In the genomic region with DNA sequence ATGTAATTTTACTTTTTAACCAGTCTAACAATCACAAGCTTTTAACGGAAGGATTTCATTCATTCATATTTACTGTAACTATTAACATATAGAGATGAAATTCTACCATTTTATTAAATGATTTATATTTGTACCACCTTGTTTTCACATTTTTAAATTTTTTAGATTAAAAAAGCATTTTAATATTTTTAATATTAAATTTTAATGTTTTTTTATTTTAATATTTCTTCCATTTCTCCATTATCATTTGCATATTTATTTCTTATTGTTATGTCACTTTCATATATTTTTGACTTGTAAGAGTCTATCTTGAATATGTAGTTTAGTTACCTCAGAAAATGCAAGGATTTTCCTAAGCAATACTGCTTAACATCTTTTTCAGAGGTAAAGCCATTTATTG, we compare ENCODE assay signal across 25 cellular contexts.
DNase-seq lines count a peak whose midpoint lies in the region; ATAC-seq, FAIRE-seq and TF ChIP-seq lines count a peak whose summit lies in the region.
"Had no signal": no experiment of that assay in that cellular context is flagged by ENCODE, and none has a peak within 500 bp of the region (broad histone marks: within the 10 kb centered on the region; RNA-seq: fewer than 3 reads in every experiment).

No MANE protein-coding gene starts in this region.

- H3K9me2 ChIP-seq in GM23338 (ENCODE audit: insufficient read depth), result no peaks in the 10 kb centered on the region

- no peak overlapping the region for H3K4me2 ChIP-seq in GM23338
- H3K4me2 ChIP-seq: A549; BLaER1 treated with 17β-estradiol and CSF1 and Interleukin-3, amounts not matched to agents 10 nM and 100 nM had no signal

- TF ChIP-seq CTCF in WTC11 (IDR thresholded peaks at IDR 0.05), result no peak
- no peak for TF ChIP-seq CTCF in tibial artery (IDR thresholded peaks at IDR 0.05)
- TF ChIP-seq CTCF in GM23338 (conservative IDR thresholded peaks at IDR 0.05; ENCODE audit: low read depth in 2 of 2), result no peak
- TF ChIP-seq CTCF in coronary artery (IDR thresholded peaks at IDR 0.05), result no peak

- no peak overlapping the region for H2AFZ ChIP-seq in GM23338

- CTCF ChIA-PET in WTC11 (lab: Charles Lee), result no interaction called here

- H3K4me1 ChIP-seq in small intestine (ENCODE audit: control insufficient read depth in 2 of 2, insufficient read depth in 1 of 2, low read depth in 1 of 2, low read length in 1 of 2), result no peaks in the 10 kb centered on the region
- H3K4me1 ChIP-seq in tibial artery, result no peaks in the 10 kb centered on the region
- H3K4me1 ChIP-seq in GM23338 (ENCODE audit: insufficient read depth), result no peaks in the 10 kb centered on the region
- H3K4me1 ChIP-seq: A549; BLaER1 treated with 17β-estradiol and CSF1 and Interleukin-3, amounts not matched to agents 10 nM and 100 nM; Caco-2 had no signal

- H3K27ac ChIP-seq in small intestine (ENCODE audit: low read depth in 1 of 2, low read length in 1 of 2), result no peak overlapping the region
- no peak overlapping the region for H3K27ac ChIP-seq in tibial artery
- H3K27ac ChIP-seq in GM23338 (ENCODE audit: low read depth), result no peak overlapping the region
- H3K27ac ChIP-seq in coronary artery, result no peak overlapping the region
- H3K27ac ChIP-seq: A549; BLaER1 treated with 17β-estradiol and CSF1 and Interleukin-3, amounts not matched to agents 10 nM and 100 nM; C4-2B had no signal

- H3K27me3 Mint-ChIP-seq in WTC11 (ENCODE audit: low read depth) (no peaks in the 10 kb centered on the region), GM23338 (ENCODE audit: insufficient read depth, low read depth, poor library complexity) (no peaks in the 10 kb centered on the region)
- H3K27me3 Mint-ChIP-seq: B cell; CD4-positive, alpha-beta T cell had no signal

- DNase-seq in WTC11 (ENCODE audit: low spot score), result no peak
- no peak for DNase-seq in frontal cortex (ENCODE audit: low spot score in 2 of 2)
- DNase-seq in small intestine, result no peak
- no peak for DNase-seq in tibial artery
- no peak for DNase-seq in GM23338 (ENCODE audit: low spot score)
- no peak for DNase-seq in coronary artery (ENCODE audit: low spot score)
- DNase-seq: 8988T; AML-193; Caco-2; Calu3; CD4-positive, alpha-beta T cell; CD8-positive, alpha-beta T cell; DMS79 treated with DMSO at 0.1 percent for 48 hours; GDM1 had no signal

- H3K4me3 Mint-ChIP-seq in WTC11 (no peak overlapping the region), GM23338 (no peak overlapping the region)
- H3K4me3 Mint-ChIP-seq: B cell; CD4-positive, alpha-beta T cell; CD8-positive, alpha-beta T cell had no signal

- no peaks in the 10 kb centered on the region for H3K79me2 ChIP-seq in GM23338 (replicated peaks; ENCODE audit: insufficient read depth)

- H3K27ac Mint-ChIP-seq in WTC11, result no peak overlapping the region
- H3K27ac Mint-ChIP-seq in GM23338, result no peak overlapping the region
- H3K27ac Mint-ChIP-seq: B cell; CD4-positive, alpha-beta T cell; CD8-positive, alpha-beta T cell had no signal

- H3K27me3 ChIP-seq in small intestine (ENCODE audit: control insufficient read depth in 2 of 2, insufficient read depth in 2 of 2, low read length in 2 of 2), result no peaks in the 10 kb centered on the region
- H3K27me3 ChIP-seq in tibial artery, result no peaks in the 10 kb centered on the region
- H3K27me3 ChIP-seq in GM23338 (ENCODE audit: insufficient read depth), result no peaks in the 10 kb centered on the region
- H3K27me3 ChIP-seq: BLaER1 treated with 17β-estradiol and CSF1 and Interleukin-3, amounts not matched to agents 10 nM and 100 nM had no signal

- H3K9me3 Mint-ChIP-seq in WTC11 (0 out of 2 replicates have a peak, but pooled peaks cover 5% of the 10 kb centered on the region), GM23338 (no peaks in the 10 kb centered on the region)

- H3K36me3 Mint-ChIP-seq in WTC11 (no peaks in the 10 kb centered on the region), GM23338 (ENCODE audit: low read depth) (no peaks in the 10 kb centered on the region)
- H3K36me3 Mint-ChIP-seq: CD8-positive, alpha-beta T cell had no signal

- H3K36me3 ChIP-seq in small intestine (ENCODE audit: control insufficient read depth in 2 of 2, insufficient read depth in 2 of 2, low read length in 2 of 2) (no peaks in the 10 kb centered on the region), tibial artery (no peaks in the 10 kb centered on the region), GM23338 (ENCODE audit: insufficient read depth) (no peaks in the 10 kb centered on the region)
- H3K36me3 ChIP-seq: BLaER1 treated with 17β-estradiol and CSF1 and Interleukin-3, amounts not matched to agents 10 nM and 100 nM had no signal

- intact Hi-C loops in tibial artery (cut with DNase I; ENCODE audit: low total_unique reads), result no loop called here

- H3K4me1 Mint-ChIP-seq in WTC11, result peaks cover 5% of the 10 kb centered on the region
- no peaks in the 10 kb centered on the region for H3K4me1 Mint-ChIP-seq in GM23338
- H3K4me1 Mint-ChIP-seq: B cell had no signal

- no peak overlapping the region for H3K4me3 ChIP-seq in small intestine (ENCODE audit: low read depth in 1 of 2, low read length in 2 of 2)
- no peak overlapping the region for H3K4me3 ChIP-seq in tibial artery
- H3K4me3 ChIP-seq in GM23338, result no peak overlapping the region
- H3K4me3 ChIP-seq in coronary artery, result no peak overlapping the region
- H3K4me3 ChIP-seq: A549; BLaER1 treated with 17β-estradiol and CSF1 and Interleukin-3, amounts not matched to agents 10 nM and 100 nM; GM12878 had no signal

- H4K20me1 ChIP-seq in GM23338 (replicated peaks; ENCODE audit: insufficient read depth), result no peaks in the 10 kb centered on the region
- H4K20me1 ChIP-seq: BLaER1 treated with 17β-estradiol and CSF1 and Interleukin-3, amounts not matched to agents 10 nM and 100 nM had no signal

- 97 to 98% (median 98%) methylated on average over 1 of the region's 1 CpG for WGBS in small intestine, 3 donors

- H3F3A ChIP-seq in GM23338 (replicated peaks; ENCODE audit: low read depth), result no peaks in the 10 kb centered on the region

- POLR2A ChIA-PET in WTC11 (lab: Charles Lee), result no interaction called here

- no peak for ATAC-seq in WTC11
- no peak for ATAC-seq in GM23338
- ATAC-seq in GM18519 (IDR thresholded peaks at IDR 0.05; ENCODE audit: low FRiP score, unreplicated experiment), result no peak
- ATAC-seq: A549; CD8-positive, alpha-beta T cell; GM12878 had no signal

- no peaks in the 10 kb centered on the region for H3K9me3 ChIP-seq in small intestine (ENCODE audit: control insufficient read depth, low read depth)
- H3K9me3 ChIP-seq in tibial artery, result no peaks in the 10 kb centered on the region
- H3K9me3 ChIP-seq: BLaER1 treated with 17β-estradiol and CSF1 and Interleukin-3, amounts not matched to agents 10 nM and 100 nM; Caco-2 had no signal

- FAIRE-seq in G401.6 (lab: Jason Lieb, UNC) (peak; percentile 52), frontal cortex (lab: Jason Lieb, UNC) (peak; percentile 94), small intestine (lab: Jason Lieb, UNC) (peak; percentile 80)
- FAIRE-seq: A549, D721Med, GM12878, GM12892, GM18507, GM19239 had no signal

TF ChIP-seq in WTC11, 78 proteins besides CTCF, POLR2A, EP300 and RAD21:
- TF ChIP-seq HMGA2 (CRISPR knock-in tag; IDR thresholded peaks at IDR 0.05) (peak; percentile 90), ERG (CRISPR knock-in tag; IDR thresholded peaks at IDR 0.05) (no peak)

TF ChIP-seq in GM23338, 12 proteins besides CTCF, POLR2A, EP300 and RAD21 (continues in another document):
- no peak for TF ChIP-seq CREB1 (CRISPR knock-in tag; IDR thresholded peaks at IDR 0.05; ENCODE audit: low read depth)
- no peak for TF ChIP-seq ZNF114 (CRISPR knock-in tag; IDR thresholded peaks at IDR 0.05)
